In the genomic region with DNA sequence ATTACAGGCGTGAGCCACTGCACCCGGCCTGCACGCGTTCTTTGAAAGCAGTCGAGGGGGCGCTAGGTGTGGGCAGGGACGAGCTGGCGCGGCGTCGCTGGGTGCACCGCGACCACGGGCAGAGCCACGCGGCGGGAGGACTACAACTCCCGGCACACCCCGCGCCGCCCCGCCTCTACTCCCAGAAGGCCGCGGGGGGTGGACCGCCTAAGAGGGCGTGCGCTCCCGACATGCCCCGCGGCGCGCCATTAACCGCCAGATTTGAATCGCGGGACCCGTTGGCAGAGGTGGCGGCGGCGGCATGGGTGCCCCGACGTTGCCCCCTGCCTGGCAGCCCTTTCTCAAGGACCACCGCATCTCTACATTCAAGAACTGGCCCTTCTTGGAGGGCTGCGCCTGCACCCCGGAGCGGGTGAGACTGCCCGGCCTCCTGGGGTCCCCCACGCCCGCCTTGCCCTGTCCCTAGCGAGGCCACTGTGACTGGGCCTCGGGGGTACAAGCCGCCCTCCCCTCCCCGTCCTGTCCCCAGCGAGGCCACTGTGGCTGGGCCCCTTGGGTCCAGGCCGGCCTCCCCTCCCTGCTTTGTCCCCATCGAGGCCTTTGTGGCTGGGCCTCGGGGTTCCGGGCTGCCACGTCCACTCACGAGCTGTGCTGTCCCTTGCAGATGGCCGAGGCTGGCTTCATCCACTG, we compare ENCODE assay signal across 1 cellular context.
A peak's percentile ranks its signal among the peaks of the same experiment; 100 is the strongest.
TF ChIP-seq lines count a peak whose summit lies in the region.

TSS of gene BIRC5 (plus strand) at position 238 of the 690 bp plus-strand sequence. CDS start at position 302, 64 bp downstream.

TF ChIP-seq in WTC11, 78 proteins besides CTCF, POLR2A, EP300 and RAD21 (continued from another document and continues in another):
- TF ChIP-seq, protein P1, sequence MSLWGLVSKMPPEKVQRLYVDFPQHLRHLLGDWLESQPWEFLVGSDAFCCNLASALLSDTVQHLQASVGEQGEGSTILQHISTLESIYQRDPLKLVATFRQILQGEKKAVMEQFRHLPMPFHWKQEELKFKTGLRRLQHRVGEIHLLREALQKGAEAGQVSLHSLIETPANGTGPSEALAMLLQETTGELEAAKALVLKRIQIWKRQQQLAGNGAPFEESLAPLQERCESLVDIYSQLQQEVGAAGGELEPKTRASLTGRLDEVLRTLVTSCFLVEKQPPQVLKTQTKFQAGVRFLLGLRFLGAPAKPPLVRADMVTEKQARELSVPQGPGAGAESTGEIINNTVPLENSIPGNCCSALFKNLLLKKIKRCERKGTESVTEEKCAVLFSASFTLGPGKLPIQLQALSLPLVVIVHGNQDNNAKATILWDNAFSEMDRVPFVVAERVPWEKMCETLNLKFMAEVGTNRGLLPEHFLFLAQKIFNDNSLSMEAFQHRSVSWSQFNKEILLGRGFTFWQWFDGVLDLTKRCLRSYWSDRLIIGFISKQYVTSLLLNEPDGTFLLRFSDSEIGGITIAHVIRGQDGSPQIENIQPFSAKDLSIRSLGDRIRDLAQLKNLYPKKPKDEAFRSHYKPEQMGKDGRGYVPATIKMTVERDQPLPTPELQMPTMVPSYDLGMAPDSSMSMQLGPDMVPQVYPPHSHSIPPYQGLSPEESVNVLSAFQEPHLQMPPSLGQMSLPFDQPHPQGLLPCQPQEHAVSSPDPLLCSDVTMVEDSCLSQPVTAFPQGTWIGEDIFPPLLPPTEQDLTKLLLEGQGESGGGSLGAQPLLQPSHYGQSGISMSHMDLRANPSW (CRISPR knock-in tag; conservative IDR thresholded peaks at IDR 0.05; ENCODE audit: low read depth): no peak
- peak; percentile 75 for TF ChIP-seq FOXK1 (CRISPR knock-in tag; IDR thresholded peaks at IDR 0.05)
- TF ChIP-seq E2F5 (CRISPR knock-in tag; IDR thresholded peaks at IDR 0.05): peak; percentile 92; the same call in 1 of the 2 replicates
- no peak for TF ChIP-seq ZNF121 (CRISPR knock-in tag; IDR thresholded peaks at IDR 0.05)
- TF ChIP-seq ZNF425 (CRISPR knock-in tag; conservative IDR thresholded peaks at IDR 0.05): no peak
- peak; percentile 57 for TF ChIP-seq ZNF232 (CRISPR knock-in tag; IDR thresholded peaks at IDR 0.05)
- TF ChIP-seq FOXJ3 (CRISPR knock-in tag; IDR thresholded peaks at IDR 0.05; ENCODE audit: borderline replicate concordance): no peak
- no peak for TF ChIP-seq KAT7 (CRISPR knock-in tag; IDR thresholded peaks at IDR 0.05; ENCODE audit: borderline replicate concordance)
- TF ChIP-seq HMGXB4 (CRISPR knock-in tag; IDR thresholded peaks at IDR 0.05): peak; percentile 53; the same call in 1 of the 2 replicates
- TF ChIP-seq PRDM15 (CRISPR knock-in tag; IDR thresholded peaks at IDR 0.05): no peak
- peak; percentile 57; the same call in 1 of the 2 replicates for TF ChIP-seq CREB1 (CRISPR knock-in tag; IDR thresholded peaks at IDR 0.05)
- no peak for TF ChIP-seq EMX1 (CRISPR knock-in tag; IDR thresholded peaks at IDR 0.05)
- TF ChIP-seq, protein P2, sequence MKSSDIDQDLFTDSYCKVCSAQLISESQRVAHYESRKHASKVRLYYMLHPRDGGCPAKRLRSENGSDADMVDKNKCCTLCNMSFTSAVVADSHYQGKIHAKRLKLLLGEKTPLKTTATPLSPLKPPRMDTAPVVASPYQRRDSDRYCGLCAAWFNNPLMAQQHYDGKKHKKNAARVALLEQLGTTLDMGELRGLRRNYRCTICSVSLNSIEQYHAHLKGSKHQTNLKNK (CRISPR knock-in tag; IDR thresholded peaks at IDR 0.05): no peak
- no peak for TF ChIP-seq JAZF1 (CRISPR knock-in tag; IDR thresholded peaks at IDR 0.05)
- TF ChIP-seq ZNF263 (CRISPR knock-in tag; IDR thresholded peaks at IDR 0.05; ENCODE audit: low read depth): peak; percentile 60; the same call in 1 of the 2 replicates
- no peak for TF ChIP-seq ZNF423 (CRISPR knock-in tag; IDR thresholded peaks at IDR 0.05)
- TF ChIP-seq, protein P3, sequence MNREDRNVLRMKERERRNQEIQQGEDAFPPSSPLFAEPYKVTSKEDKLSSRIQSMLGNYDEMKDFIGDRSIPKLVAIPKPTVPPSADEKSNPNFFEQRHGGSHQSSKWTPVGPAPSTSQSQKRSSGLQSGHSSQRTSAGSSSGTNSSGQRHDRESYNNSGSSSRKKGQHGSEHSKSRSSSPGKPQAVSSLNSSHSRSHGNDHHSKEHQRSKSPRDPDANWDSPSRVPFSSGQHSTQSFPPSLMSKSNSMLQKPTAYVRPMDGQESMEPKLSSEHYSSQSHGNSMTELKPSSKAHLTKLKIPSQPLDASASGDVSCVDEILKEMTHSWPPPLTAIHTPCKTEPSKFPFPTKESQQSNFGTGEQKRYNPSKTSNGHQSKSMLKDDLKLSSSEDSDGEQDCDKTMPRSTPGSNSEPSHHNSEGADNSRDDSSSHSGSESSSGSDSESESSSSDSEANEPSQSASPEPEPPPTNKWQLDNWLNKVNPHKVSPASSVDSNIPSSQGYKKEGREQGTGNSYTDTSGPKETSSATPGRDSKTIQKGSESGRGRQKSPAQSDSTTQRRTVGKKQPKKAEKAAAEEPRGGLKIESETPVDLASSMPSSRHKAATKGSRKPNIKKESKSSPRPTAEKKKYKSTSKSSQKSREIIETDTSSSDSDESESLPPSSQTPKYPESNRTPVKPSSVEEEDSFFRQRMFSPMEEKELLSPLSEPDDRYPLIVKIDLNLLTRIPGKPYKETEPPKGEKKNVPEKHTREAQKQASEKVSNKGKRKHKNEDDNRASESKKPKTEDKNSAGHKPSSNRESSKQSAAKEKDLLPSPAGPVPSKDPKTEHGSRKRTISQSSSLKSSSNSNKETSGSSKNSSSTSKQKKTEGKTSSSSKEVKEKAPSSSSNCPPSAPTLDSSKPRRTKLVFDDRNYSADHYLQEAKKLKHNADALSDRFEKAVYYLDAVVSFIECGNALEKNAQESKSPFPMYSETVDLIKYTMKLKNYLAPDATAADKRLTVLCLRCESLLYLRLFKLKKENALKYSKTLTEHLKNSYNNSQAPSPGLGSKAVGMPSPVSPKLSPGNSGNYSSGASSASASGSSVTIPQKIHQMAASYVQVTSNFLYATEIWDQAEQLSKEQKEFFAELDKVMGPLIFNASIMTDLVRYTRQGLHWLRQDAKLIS (CRISPR knock-in tag; IDR thresholded peaks at IDR 0.05; ENCODE audit: borderline replicate concordance): peak; percentile 87; the same call in 1 of the 2 replicates
- no peak for TF ChIP-seq ZNF138 (CRISPR knock-in tag; conservative IDR thresholded peaks at IDR 0.05)
- TF ChIP-seq ZNF219 (CRISPR knock-in tag; IDR thresholded peaks at IDR 0.05; ENCODE audit: borderline replicate concordance): no peak
- TF ChIP-seq SMAD4 (CRISPR knock-in tag; IDR thresholded peaks at IDR 0.05): no peak
- TF ChIP-seq PREB (CRISPR knock-in tag; IDR thresholded peaks at IDR 0.05; ENCODE audit: borderline replicate concordance): 0 out of 2 replicates have a peak, but pooled peaks have one; percentile 23
- no peak for TF ChIP-seq ZNF671 (CRISPR knock-in tag; IDR thresholded peaks at IDR 0.05)
- no peak for TF ChIP-seq RORB (CRISPR knock-in tag; IDR thresholded peaks at IDR 0.05)
- TF ChIP-seq NFE2L1 (CRISPR knock-in tag; IDR thresholded peaks at IDR 0.05): peak; percentile 91; the same call in 1 of the 2 replicates
- TF ChIP-seq, protein P4, sequence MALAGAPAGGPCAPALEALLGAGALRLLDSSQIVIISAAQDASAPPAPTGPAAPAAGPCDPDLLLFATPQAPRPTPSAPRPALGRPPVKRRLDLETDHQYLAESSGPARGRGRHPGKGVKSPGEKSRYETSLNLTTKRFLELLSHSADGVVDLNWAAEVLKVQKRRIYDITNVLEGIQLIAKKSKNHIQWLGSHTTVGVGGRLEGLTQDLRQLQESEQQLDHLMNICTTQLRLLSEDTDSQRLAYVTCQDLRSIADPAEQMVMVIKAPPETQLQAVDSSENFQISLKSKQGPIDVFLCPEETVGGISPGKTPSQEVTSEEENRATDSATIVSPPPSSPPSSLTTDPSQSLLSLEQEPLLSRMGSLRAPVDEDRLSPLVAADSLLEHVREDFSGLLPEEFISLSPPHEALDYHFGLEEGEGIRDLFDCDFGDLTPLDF (CRISPR knock-in tag; IDR thresholded peaks at IDR 0.05): peak; percentile 62; the same call in 1 of the 2 replicates
- TF ChIP-seq, protein P5, sequence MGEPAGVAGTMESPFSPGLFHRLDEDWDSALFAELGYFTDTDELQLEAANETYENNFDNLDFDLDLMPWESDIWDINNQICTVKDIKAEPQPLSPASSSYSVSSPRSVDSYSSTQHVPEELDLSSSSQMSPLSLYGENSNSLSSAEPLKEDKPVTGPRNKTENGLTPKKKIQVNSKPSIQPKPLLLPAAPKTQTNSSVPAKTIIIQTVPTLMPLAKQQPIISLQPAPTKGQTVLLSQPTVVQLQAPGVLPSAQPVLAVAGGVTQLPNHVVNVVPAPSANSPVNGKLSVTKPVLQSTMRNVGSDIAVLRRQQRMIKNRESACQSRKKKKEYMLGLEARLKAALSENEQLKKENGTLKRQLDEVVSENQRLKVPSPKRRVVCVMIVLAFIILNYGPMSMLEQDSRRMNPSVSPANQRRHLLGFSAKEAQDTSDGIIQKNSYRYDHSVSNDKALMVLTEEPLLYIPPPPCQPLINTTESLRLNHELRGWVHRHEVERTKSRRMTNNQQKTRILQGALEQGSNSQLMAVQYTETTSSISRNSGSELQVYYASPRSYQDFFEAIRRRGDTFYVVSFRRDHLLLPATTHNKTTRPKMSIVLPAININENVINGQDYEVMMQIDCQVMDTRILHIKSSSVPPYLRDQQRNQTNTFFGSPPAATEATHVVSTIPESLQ (CRISPR knock-in tag; IDR thresholded peaks at IDR 0.05): no peak
- TF ChIP-seq NR1H2 (CRISPR knock-in tag; IDR thresholded peaks at IDR 0.05): no peak
- TF ChIP-seq RELA (CRISPR knock-in tag; IDR thresholded peaks at IDR 0.05; ENCODE audit: borderline replicate concordance): no peak
- TF ChIP-seq IRF2 (CRISPR knock-in tag; IDR thresholded peaks at IDR 0.05; ENCODE audit: borderline replicate concordance, low read depth): no peak
- 0 out of 2 replicates have a peak, but pooled peaks have one; percentile 44 for TF ChIP-seq NR2C2 (CRISPR knock-in tag; IDR thresholded peaks at IDR 0.05)
- TF ChIP-seq GRHL2 (CRISPR knock-in tag; IDR thresholded peaks at IDR 0.05; ENCODE audit: insufficient replicate concordance, severe bottlenecking): no peak
- peak; percentile 97 for TF ChIP-seq ETV6 (CRISPR knock-in tag; IDR thresholded peaks at IDR 0.05)
